Comparison of ENCODE assay signal across 25 cellular contexts in the genomic region with DNA sequence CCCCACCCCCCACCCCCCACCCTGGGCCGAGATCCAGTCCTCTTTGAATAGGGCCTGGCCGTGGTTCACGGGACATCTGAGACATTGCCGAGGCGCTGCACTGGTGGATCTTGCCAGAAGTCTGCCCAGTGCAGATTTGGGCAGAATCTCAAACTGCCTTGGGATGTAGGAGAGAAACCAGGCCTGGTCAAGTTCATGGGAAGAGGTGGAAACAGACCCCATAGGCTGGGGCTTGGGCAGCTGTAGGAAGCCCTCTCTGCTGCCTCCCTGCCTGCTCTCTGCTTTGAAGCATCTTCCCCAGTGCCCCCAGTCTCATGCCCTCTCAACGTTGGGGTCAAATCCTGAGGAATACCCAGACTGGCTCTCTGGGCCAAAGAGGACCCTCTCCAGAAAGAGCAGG.
"Had no signal": no experiment of that assay in that cellular context is flagged by ENCODE, and none has a peak within 500 bp of the region (broad histone marks: within the 10 kb centered on the region; RNA-seq: fewer than 3 reads in every experiment).

No MANE protein-coding gene starts in this region.

- H3K4me1 ChIP-seq: right lobe of liver, upper lobe of right lung, uterus had no signal

- H3K9me3 ChIP-seq: esophagus squamous epithelium, heart right ventricle, left ventricle myocardium inferior, right lobe of liver, thoracic aorta, tibial nerve, upper lobe of right lung, uterus had no signal

- H3K4me3 ChIP-seq: coronary artery, esophagus squamous epithelium, heart right ventricle, left ventricle myocardium inferior, lung, neural progenitor cell, right lobe of liver, smooth muscle cell, thoracic aorta, tibial nerve, upper lobe of right lung, uterus had no signal

- H3K27me3 ChIP-seq: esophagus squamous epithelium, heart right ventricle, neural progenitor cell, right lobe of liver, tibial nerve, upper lobe of right lung, uterus had no signal

- H3K36me3 ChIP-seq: neural progenitor cell, uterus had no signal

- H3K27ac ChIP-seq: coronary artery, heart right ventricle, left ventricle myocardium inferior, neural progenitor cell, right lobe of liver, thoracic aorta, tibial nerve, upper lobe of right lung, uterus had no signal

- ATAC-seq: heart right ventricle; left colon; naive thymus-derived CD4-positive, alpha-beta T cell; right lobe of liver; stimulated activated memory B cell treated with anti-CD40 and anti-IgM and Interleukin-4, amounts not matched to agents 10 μg/mL and 1 μg/mL and 100 μg/mL, for 72 hours; stimulated activated naive CD8-positive, alpha-beta T cell treated with anti-CD3 and anti-CD28 coated beads, Interleukin-15, Interleukin-2, amounts not matched to agents 100 U/mL and 50 U/mL, for 24 hours; upper lobe of right lung had no signal

- DNase-seq: dermis blood vessel endothelial cell; effector memory CD4-positive, alpha-beta T cell; erythroblast; esophagus squamous epithelium; foreskin melanocyte; glutamatergic neuron; hippocampal formation; kidney glomerular epithelial cell; left colon; left ventricle myocardium inferior; naive thymus-derived CD4-positive, alpha-beta T cell; right lobe of liver; stimulated activated CD4-positive, alpha-beta T cell treated with anti-CD3 and anti-CD28 coated beads, Interleukin-2, amount 100 ng/mL, for 24 hours; stimulated activated CD4-positive, alpha-beta T cell treated with anti-CD3 and anti-CD28 coated beads, Interleukin-4, amount 100 ng/mL, for 24 hours; stimulated activated naive CD8-positive, alpha-beta T cell treated with anti-CD3 and anti-CD28 coated beads, Interleukin-15, Interleukin-2, amounts not matched to agents 100 U/mL and 50 U/mL, for 24 hours; upper lobe of right lung; uterus had no signal
